Comparison of ENCODE assay signal across 22 cellular contexts in the genomic region with DNA sequence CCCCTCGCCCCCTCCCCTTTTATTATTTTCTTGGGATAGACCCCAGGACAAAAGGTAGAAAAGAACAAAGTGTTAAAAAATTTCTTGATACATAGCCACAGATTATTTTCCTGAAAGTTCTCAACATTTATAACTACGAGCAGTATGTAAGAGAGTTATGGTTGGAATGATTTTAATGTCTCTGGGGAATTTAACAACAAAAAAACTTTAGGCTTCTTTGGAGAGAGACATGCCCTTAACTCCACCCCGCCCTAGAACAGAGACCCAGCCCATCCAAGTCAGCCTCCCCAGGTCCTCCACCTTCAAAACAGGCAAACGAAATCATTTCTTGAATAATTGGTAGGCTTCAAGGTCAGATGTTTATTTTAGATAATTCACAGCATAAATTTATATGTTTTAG.
DNase-seq lines count a peak whose midpoint lies in the region; ATAC-seq and TF ChIP-seq lines count a peak whose summit lies in the region.
"Had no signal": no experiment of that assay in that cellular context is flagged by ENCODE, and none has a peak within 500 bp of the region (broad histone marks: within the 10 kb centered on the region; RNA-seq: fewer than 3 reads in every experiment).

No MANE protein-coding gene starts in this region.

- H3K27ac ChIP-seq in left ventricle myocardium inferior (replicated peaks) (peak overlapping the region; percentile 41), rectal smooth muscle tissue (ENCODE audit: low read depth, low read length) (peak overlapping the region; percentile 23), Peyer's patch (peak overlapping the region in 1 of 4 donors; percentile 19)
- H3K27ac ChIP-seq: testis had no signal

- H3K4me3 ChIP-seq in left ventricle myocardium inferior: no peak overlapping the region
- no peak overlapping the region for H3K4me3 ChIP-seq in rectal smooth muscle tissue (ENCODE audit: low read length)
- no peak overlapping the region for H3K4me3 ChIP-seq in Peyer's patch
- H3K4me3 ChIP-seq: esophagus squamous epithelium, GM12878, testis had no signal

- H3K4me1 ChIP-seq in left ventricle myocardium inferior: peaks cover 35% of the 10 kb centered on the region
- peaks cover 11% of the 10 kb centered on the region for H3K4me1 ChIP-seq in rectal smooth muscle tissue (ENCODE audit: control insufficient read depth, insufficient read depth, low read length)
- peaks cover 0 to 23% (median 0%) of the 10 kb centered on the region in 4 donors for H3K4me1 ChIP-seq in Peyer's patch

- TF ChIP-seq CTCF in left ventricle myocardium inferior (IDR thresholded peaks at IDR 0.05; ENCODE audit: borderline replicate concordance): no peak
- TF ChIP-seq CTCF in Peyer's patch (IDR thresholded peaks at IDR 0.05): no peak

- H3K9ac ChIP-seq in rectal smooth muscle tissue (ENCODE audit: low read length): no peak overlapping the region

- no peak for ATAC-seq in Right ventricle myocardium inferior
- ATAC-seq in HG03521 (IDR thresholded peaks at IDR 0.05; ENCODE audit: unreplicated experiment): no peak
- no peak for ATAC-seq in stimulated activated naive CD8-positive, alpha-beta T cell treated with anti-CD3 and anti-CD28 coated beads, Interleukin-15, Interleukin-2, amounts not matched to agents 100 U/mL and 50 U/mL, for 24 hours
- ATAC-seq: activated CD4-positive, CD25-positive, alpha-beta regulatory T cell treated with anti-CD3 and anti-CD28 coated beads, Interleukin-2, amount 50 U/mL, for 24 hours; activated CD8-positive, alpha-beta T cell treated with anti-CD3 and anti-CD28 coated beads, Interleukin-2, amount 10 ng/mL, durations not matched to agents 7 days and 5 days; GM12878 had no signal

- no peak for DNase-seq in left ventricle myocardium inferior
- no peak for DNase-seq in Right ventricle myocardium inferior (ENCODE audit: missing footprints)
- peak; percentile 64 for DNase-seq in fibroblast of peridontal ligament (ENCODE audit: extremely low read depth)
- no peak for DNase-seq in Peyer's patch
- no peak for DNase-seq in stimulated activated naive CD8-positive, alpha-beta T cell treated with anti-CD3 and anti-CD28 coated beads, Interleukin-15, Interleukin-2, amounts not matched to agents 100 U/mL and 50 U/mL, for 24 hours
- no peak for DNase-seq in pons (ENCODE audit: low spot score)
- DNase-seq: activated CD8-positive, alpha-beta T cell treated with anti-CD3 and anti-CD28 coated beads, Interleukin-2, amount 10 ng/mL, durations not matched to agents 7 days and 5 days; activated naive CD4-positive, alpha-beta T cell; amniotic stem cell; cerebellar nuclear complex; effector CD8-positive, alpha-beta T cell; esophagus squamous epithelium; Karpas-422; NCI-H187; NCI-H774; occipital lobe; SHP77; testis had no signal

- H3K27me3 ChIP-seq in left ventricle myocardium inferior (ENCODE audit: low read depth) (no peaks in the 10 kb centered on the region), rectal smooth muscle tissue (ENCODE audit: control insufficient read depth, insufficient read depth, low read length) (no peaks in the 10 kb centered on the region), Peyer's patch (no peaks in the 10 kb centered on the region)
- H3K27me3 ChIP-seq: esophagus squamous epithelium, testis had no signal

- H3K36me3 ChIP-seq in left ventricle myocardium inferior (no peaks in the 10 kb centered on the region), rectal smooth muscle tissue (ENCODE audit: control insufficient read depth, insufficient read depth, low read length) (no peaks in the 10 kb centered on the region), Peyer's patch (peaks cover 0 to 7% (median 0%) of the 10 kb centered on the region in 3 donors)

- H3K9me3 ChIP-seq in left ventricle myocardium inferior (replicated peaks) (no peaks in the 10 kb centered on the region), Peyer's patch (no peaks in the 10 kb centered on the region)
- H3K9me3 ChIP-seq: esophagus squamous epithelium, testis had no signal

- TF ChIP-seq POLR2A in Peyer's patch (IDR thresholded peaks at IDR 0.05): no peak

- intact Hi-C loops in left ventricle myocardium inferior (cut with micrococcal nuclease): no loop called here
- intact Hi-C loops in Right ventricle myocardium inferior (cut with DNase I): no loop called here
